In genomic region chr11:58626915-58627483, GRCh38 we compare ENCODE assay signal across 2 cellular contexts.
TF ChIP-seq lines count a peak whose summit lies in the region.

No MANE protein-coding gene starts in this region.

TF ChIP-seq in A549, 52 proteins besides CTCF, POLR2A, EP300 and RAD21:
- TF ChIP-seq ESRRA (IDR thresholded peaks at IDR 0.05; ENCODE audit: borderline replicate concordance, low read length) (no peak), CBX2 (IDR thresholded peaks at IDR 0.05; ENCODE audit: borderline replicate concordance, low read depth) (no peak), ZFP36 (IDR thresholded peaks at IDR 0.05; ENCODE audit: borderline replicate concordance, partially characterized antibody) (no peak), MAFK (IDR thresholded peaks at IDR 0.05; ENCODE audit: partially characterized antibody) (peak; percentile 91), JUNB (IDR thresholded peaks at IDR 0.05) (no peak)

TF ChIP-seq in HCT116, 20 proteins besides CTCF, POLR2A, EP300 and RAD21:
- no peak for TF ChIP-seq CEBPB (IDR thresholded peaks at IDR 0.05; ENCODE audit: low read depth)
- TF ChIP-seq, protein P1, sequence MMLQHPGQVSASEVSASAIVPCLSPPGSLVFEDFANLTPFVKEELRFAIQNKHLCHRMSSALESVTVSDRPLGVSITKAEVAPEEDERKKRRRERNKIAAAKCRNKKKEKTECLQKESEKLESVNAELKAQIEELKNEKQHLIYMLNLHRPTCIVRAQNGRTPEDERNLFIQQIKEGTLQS (IDR thresholded peaks at IDR 0.05) = no peak
- no peak for TF ChIP-seq EGR1 (IDR thresholded peaks at IDR 0.05; ENCODE audit: low read depth)
- no peak for TF ChIP-seq ZFX (IDR thresholded peaks at IDR 0.05)
- TF ChIP-seq TCF7L2 (IDR thresholded peaks at IDR 0.05; ENCODE audit: borderline replicate concordance, extremely low read depth, insufficient read depth, insufficient read length) = no peak
- TF ChIP-seq CBX3 (IDR thresholded peaks at IDR 0.05; ENCODE audit: low read depth) = no peak
- TF ChIP-seq ZBTB33 (IDR thresholded peaks at IDR 0.05; ENCODE audit: extremely low read depth, insufficient replicate concordance, low read length) = no peak
- TF ChIP-seq SP1 (IDR thresholded peaks at IDR 0.05; ENCODE audit: low read depth) = no peak
TF ChIP-seq in HCT116: peak in this region for 0.
